ENCODE assay signal across 15 cellular contexts in genomic region chr13:76552807-76553206, GRCh38.
DNase-seq lines count a peak whose midpoint lies in the region; ATAC-seq, FAIRE-seq and TF ChIP-seq lines count a peak whose summit lies in the region.
"Had no signal": no experiment of that assay in that cellular context is flagged by ENCODE, and none has a peak within 500 bp of the region (broad histone marks: within the 10 kb centered on the region; RNA-seq: fewer than 3 reads in every experiment).

No MANE protein-coding gene starts in this region.

- no peaks in the 10 kb centered on the region for H3F3A ChIP-seq in GM23338 (replicated peaks; ENCODE audit: low read depth)

- H3K27ac Mint-ChIP-seq in GM23338 = no peak overlapping the region
- H3K27ac Mint-ChIP-seq: B cell; CD8-positive, alpha-beta T cell had no signal

- no peaks in the 10 kb centered on the region for H3K9me2 ChIP-seq in GM23338 (ENCODE audit: insufficient read depth)

- no peaks in the 10 kb centered on the region for H4K20me1 ChIP-seq in GM23338 (replicated peaks; ENCODE audit: insufficient read depth)
- H4K20me1 ChIP-seq: BLaER1 treated with 17β-estradiol and CSF1 and Interleukin-3, amounts not matched to agents 10 nM and 100 nM had no signal

- H3K79me2 ChIP-seq in GM23338 (replicated peaks; ENCODE audit: insufficient read depth) = no peaks in the 10 kb centered on the region

- H3K27me3 Mint-ChIP-seq in GM23338 (ENCODE audit: insufficient read depth, low read depth, poor library complexity) = no peaks in the 10 kb centered on the region
- H3K27me3 Mint-ChIP-seq: B cell had no signal

- H3K4me1 ChIP-seq in GM23338 (ENCODE audit: insufficient read depth) = no peaks in the 10 kb centered on the region
- H3K4me1 ChIP-seq: BLaER1 treated with 17β-estradiol and CSF1 and Interleukin-3, amounts not matched to agents 10 nM and 100 nM; HAP-1 had no signal

- no peak for ATAC-seq in GM23338
- no peak for ATAC-seq in HG02798 (IDR thresholded peaks at IDR 0.05; ENCODE audit: poor library complexity, unreplicated experiment)
- ATAC-seq in left cardiac atrium = no peak
- ATAC-seq: CD8-positive, alpha-beta T cell had no signal

- H3K36me3 Mint-ChIP-seq in GM23338 (ENCODE audit: low read depth) = no peaks in the 10 kb centered on the region
- H3K36me3 Mint-ChIP-seq: CD8-positive, alpha-beta T cell had no signal

- intact Hi-C loops in left cardiac atrium (cut with DNase I) = no loop called here

- H2AFZ ChIP-seq in GM23338 = peak overlapping the region; percentile 63; the same call in 1 of the 2 replicates

- no peaks in the 10 kb centered on the region for H3K36me3 ChIP-seq in GM23338 (ENCODE audit: insufficient read depth)
- H3K36me3 ChIP-seq: BLaER1 treated with 17β-estradiol and CSF1 and Interleukin-3, amounts not matched to agents 10 nM and 100 nM; HAP-1 had no signal

- no peak overlapping the region for H3K4me3 ChIP-seq in GM23338
- H3K4me3 ChIP-seq in foreskin fibroblast (ENCODE audit: low read depth in 1 of 2, low read length in 2 of 2) = no peak overlapping the region
- H3K4me3 ChIP-seq: BLaER1 treated with 17β-estradiol and CSF1 and Interleukin-3, amounts not matched to agents 10 nM and 100 nM; HAP-1 had no signal

- H3K4me2 ChIP-seq in GM23338 = no peak overlapping the region
- H3K4me2 ChIP-seq: BLaER1 treated with 17β-estradiol and CSF1 and Interleukin-3, amounts not matched to agents 10 nM and 100 nM had no signal

- H3K27ac ChIP-seq in GM23338 (ENCODE audit: low read depth) = no peak overlapping the region
- H3K27ac ChIP-seq: 22Rv1; BLaER1 treated with 17β-estradiol and CSF1 and Interleukin-3, amounts not matched to agents 10 nM and 100 nM had no signal

- H3K27me3 ChIP-seq in GM23338 (ENCODE audit: insufficient read depth) = no peaks in the 10 kb centered on the region
- H3K27me3 ChIP-seq: BLaER1 treated with 17β-estradiol and CSF1 and Interleukin-3, amounts not matched to agents 10 nM and 100 nM had no signal

- no peak for DNase-seq in GM23338 (ENCODE audit: low spot score)
- DNase-seq in dermis blood vessel endothelial cell = peak; percentile 34
- peak; percentile 29 for DNase-seq in glomerular endothelial cell (ENCODE audit: extremely low read depth, low read depth, low spot score)
- DNase-seq in foreskin fibroblast = no peak
- no peak for DNase-seq in left cardiac atrium
- DNase-seq: Calu3; CD8-positive, alpha-beta T cell; GF-D8 had no signal

- no peak overlapping the region for H3K4me3 Mint-ChIP-seq in GM23338
- H3K4me3 Mint-ChIP-seq: B cell; CD8-positive, alpha-beta T cell had no signal

- peak; percentile 65 for FAIRE-seq in A204.1 (lab: Jason Lieb, UNC)
- FAIRE-seq: H1 had no signal

- no peaks in the 10 kb centered on the region for H3K9me3 Mint-ChIP-seq in GM23338
- H3K9me3 Mint-ChIP-seq: CD8-positive, alpha-beta T cell had no signal

- TF ChIP-seq CTCF in GM23338 (conservative IDR thresholded peaks at IDR 0.05; ENCODE audit: low read depth in 2 of 2) (no peak), foreskin fibroblast (IDR thresholded peaks at IDR 0.05; ENCODE audit: low read depth, low read length) (no peak)

- H3K4me1 Mint-ChIP-seq in GM23338 = no peaks in the 10 kb centered on the region
- H3K4me1 Mint-ChIP-seq: B cell had no signal

TF ChIP-seq in GM23338, 12 proteins besides CTCF, POLR2A, EP300 and RAD21:
- TF ChIP-seq EZH2 (IDR thresholded peaks at IDR 0.05; ENCODE audit: low read depth, unreplicated experiment) (no peak), ZNF114 (CRISPR knock-in tag; IDR thresholded peaks at IDR 0.05) (no peak), JUNB (IDR thresholded peaks at IDR 0.05; ENCODE audit: unreplicated experiment) (no peak), POLR2AphosphoS5 (IDR thresholded peaks at IDR 0.05; ENCODE audit: low read depth) (no peak), NANOG (IDR thresholded peaks at IDR 0.05; ENCODE audit: borderline replicate concordance) (no peak)

Comparison
In these comparisons a context has a peak if more than half of its experiments do, and no peak if none do; other contexts are left out.
1. DNase-seq: peak in dermis blood vessel endothelial cell (single experiment) and glomerular endothelial cell (single experiment); none in GM23338 (single experiment), foreskin fibroblast (0 of 2) and left cardiac atrium (single experiment).